In genomic region chr2:237474931-237475703, GRCh38 we compare ENCODE assay signal across 8 cellular contexts. TPM values are rescaled to one million over a fixed set of nuclear protein-coding genes. Genes with fewer than 3 reads are reported as not detected.
DNase-seq lines count a peak whose midpoint lies in the region; ATAC-seq and TF ChIP-seq lines count a peak whose summit lies in the region.

No MANE protein-coding gene starts in this region.

- peak overlapping the region; percentile 91 for H3K9ac ChIP-seq in adipocyte (ENCODE audit: low read length)

- no peaks in the 10 kb centered on the region for H3K9me3 Mint-ChIP-seq in progenitor cell of endocrine pancreas (ENCODE audit: low read depth)

- intact Hi-C loops in left cardiac atrium (cut with DNase I): loop anchor here (5.0 to 10.0 kb wide), 4 partner anchors 48 to 383 kb away; no protein-coding TSS in a partner anchor

- DNase-seq in EL (peak; percentile 79), KBM-7 (peak; percentile 60), SW480 (ENCODE audit: low spot score) (peak; percentile 58), adipocyte (ENCODE audit: low read depth) (peak; percentile 90), left cardiac atrium (peak; percentile 89), progenitor cell of endocrine pancreas (ENCODE audit: low spot score, unreplicated experiment) (peak; percentile 82), ureter (ENCODE audit: low spot score) (peak; percentile 87)

- H3K27me3 ChIP-seq in adipocyte (replicated peaks; ENCODE audit: control insufficient read depth, insufficient read depth, low read length): no peaks in the 10 kb centered on the region

- H3K9me3 ChIP-seq in adipocyte (ENCODE audit: control insufficient read depth, low read length): no peaks in the 10 kb centered on the region

- in situ Hi-C loops in KBM-7 (cut with MboI; ENCODE audit: low pct_unique_long_range_greater_than_20kb, low sequenced_read_pairs): no loop called here

- TF ChIP-seq CTCF in progenitor cell of endocrine pancreas (IDR thresholded peaks at IDR 0.05; ENCODE audit: unreplicated experiment): peak; percentile 88

- peaks cover 53% of the 10 kb centered on the region for H3K27me3 Mint-ChIP-seq in progenitor cell of endocrine pancreas

- peak; percentile 86 for ATAC-seq in GM21529 (IDR thresholded peaks at IDR 0.05; ENCODE audit: unreplicated experiment)
- peak; percentile 91 to 92 for ATAC-seq in left cardiac atrium

- H3K4me3 ChIP-seq in adipocyte (ENCODE audit: low read length): peak overlapping the region; percentile 79

- H3K4me1 ChIP-seq in adipocyte (ENCODE audit: control insufficient read depth, insufficient read depth, low read length): peaks cover 19% of the 10 kb centered on the region

- no peaks in the 10 kb centered on the region for H3K36me3 Mint-ChIP-seq in progenitor cell of endocrine pancreas (ENCODE audit: insufficient read depth)

- peaks cover 4% of the 10 kb centered on the region for H3K4me1 Mint-ChIP-seq in progenitor cell of endocrine pancreas (ENCODE audit: low read depth)

- peak overlapping the region; percentile 84 for H3K4me3 Mint-ChIP-seq in progenitor cell of endocrine pancreas (ENCODE audit: low read depth)

- H3K27ac Mint-ChIP-seq in progenitor cell of endocrine pancreas: peak overlapping the region; percentile 92

- no peaks in the 10 kb centered on the region for H3K36me3 ChIP-seq in adipocyte (ENCODE audit: control insufficient read depth, insufficient read depth, low read length, severe bottlenecking)

RNA-seq across cellular contexts. Expression of gene MLPH, which starts 11.9 kb away (rescaled TPM):
- total RNA-seq in left cardiac atrium (100 to 1,000 TPM in 1 of 2 donors, 10 to 100 TPM in 1; 91.5 to 121 TPM), progenitor cell of endocrine pancreas (1.2 and 1.6 TPM in 2 replicates), ureter (236 TPM)

Comparison
In these comparisons a context has a peak if more than half of its experiments do, and no peak if none do; other contexts are left out.
1. Peak in every context shown above with its lines: DNase-seq, ATAC-seq and H3K4me3 ChIP-seq.
2. RNA of gene MLPH, which starts 11.9 kb away (total RNA-seq): 236 TPM in ureter (single experiment) and 91.5 to 121 TPM in left cardiac atrium; 1.2 to 1.6 TPM in progenitor cell of endocrine pancreas; every median in the first group is over 10 times any median in the second.